Comparison of ENCODE assay signal across 1 cellular context in genomic region chr1:44819594-44820327, GRCh38.
TF ChIP-seq lines count a peak whose summit lies in the region.

No MANE protein-coding gene starts in this region.

TF ChIP-seq in HepG2, 621 proteins besides CTCF, POLR2A, EP300 and RAD21 (continued from another document and continues in another):
- TF ChIP-seq RCOR2 (CRISPR knock-in tag; IDR thresholded peaks at IDR 0.05) (peak; percentile 49; the same call in 1 of the 2 replicates), REPIN1 (CRISPR knock-in tag; IDR thresholded peaks at IDR 0.05; ENCODE audit: borderline replicate concordance, low read depth) (peak; percentile 72; the same call in 1 of the 2 replicates), TGIF2 (CRISPR knock-in tag; IDR thresholded peaks at IDR 0.05) (peak; percentile 20; the same call in 1 of the 2 replicates), ZNF616 (CRISPR knock-in tag; IDR thresholded peaks at IDR 0.05; ENCODE audit: low read depth) (no peak), ZNF589 (CRISPR knock-in tag; conservative IDR thresholded peaks at IDR 0.05) (peak; percentile 81), TIGD3 (CRISPR knock-in tag; IDR thresholded peaks at IDR 0.05; ENCODE audit: borderline replicate concordance) (0 out of 2 replicates have a peak, but pooled peaks have one; percentile 63), ZNF235 (CRISPR knock-in tag; IDR thresholded peaks at IDR 0.05; ENCODE audit: borderline replicate concordance) (peak; percentile 26; the same call in 1 of the 2 replicates), TSC22D2 (CRISPR knock-in tag; IDR thresholded peaks at IDR 0.05; ENCODE audit: borderline replicate concordance) (peak; percentile 56; the same call in 1 of the 2 replicates), ZNF451 (CRISPR knock-in tag; IDR thresholded peaks at IDR 0.05) (0 out of 2 replicates have a peak, but pooled peaks have one; percentile 57), RAD51 (IDR thresholded peaks at IDR 0.05; ENCODE audit: borderline replicate concordance) (no peak), DMTF1 (CRISPR knock-in tag; IDR thresholded peaks at IDR 0.05) (peak; percentile 87; the same call in 1 of the 2 replicates), ZNF850 (CRISPR knock-in tag; conservative IDR thresholded peaks at IDR 0.05) (no peak), ZNF577 (CRISPR knock-in tag; IDR thresholded peaks at IDR 0.05; ENCODE audit: borderline replicate concordance, low read depth) (no peak), SP2 (CRISPR knock-in tag; IDR thresholded peaks at IDR 0.05) (no peak), MYNN (CRISPR knock-in tag; IDR thresholded peaks at IDR 0.05; ENCODE audit: low read depth) (no peak), ZNF780A (CRISPR knock-in tag; IDR thresholded peaks at IDR 0.05) (peak; percentile 60; the same call in 1 of the 2 replicates), TFE3 (CRISPR knock-in tag; IDR thresholded peaks at IDR 0.05) (peak; percentile 15; the same call in 1 of the 2 replicates), ZNF34 (CRISPR knock-in tag; IDR thresholded peaks at IDR 0.05; ENCODE audit: borderline replicate concordance) (peak; percentile 75; the same call in 1 of the 2 replicates), GATAD1 (CRISPR knock-in tag; IDR thresholded peaks at IDR 0.05) (peak; percentile 51; the same call in 1 of the 2 replicates), ZNF256 (CRISPR knock-in tag; conservative IDR thresholded peaks at IDR 0.05) (no peak; the same call in 1 of the 2 replicates), GMEB2 (CRISPR knock-in tag; IDR thresholded peaks at IDR 0.05; ENCODE audit: low read depth) (no peak), KDM2A (CRISPR knock-in tag; IDR thresholded peaks at IDR 0.05; ENCODE audit: borderline replicate concordance, low read depth) (peak; percentile 70), ZBTB49 (CRISPR knock-in tag; IDR thresholded peaks at IDR 0.05; ENCODE audit: borderline replicate concordance) (no peak), ZNF17 (CRISPR knock-in tag; IDR thresholded peaks at IDR 0.05) (0 out of 2 replicates have a peak, but pooled peaks have one; percentile 32), EED (CRISPR knock-in tag; IDR thresholded peaks at IDR 0.05) (no peak), ZNF652 (CRISPR knock-in tag; IDR thresholded peaks at IDR 0.05; ENCODE audit: borderline replicate concordance, low read depth) (0 out of 2 replicates have a peak, but pooled peaks have one; percentile 21), SNAI1 (CRISPR knock-in tag; IDR thresholded peaks at IDR 0.05; ENCODE audit: borderline replicate concordance) (no peak; the same call in 1 of the 2 replicates), SRSF1 (optimal IDR thresholded peaks at IDR 0.05; ENCODE audit: low read depth, low read length) (no peak), FOXM1 (CRISPR knock-in tag; IDR thresholded peaks at IDR 0.05) (no peak), ZHX2 (IDR thresholded peaks at IDR 0.05; ENCODE audit: low read depth) (no peak), ZHX2 (CRISPR knock-in tag; IDR thresholded peaks at IDR 0.05; ENCODE audit: borderline replicate concordance) (no peak), ATF5 (CRISPR knock-in tag; IDR thresholded peaks at IDR 0.05; ENCODE audit: low read depth) (peak; percentile 61; the same call in 1 of the 2 replicates), ATRX (CRISPR knock-in tag; IDR thresholded peaks at IDR 0.05; ENCODE audit: borderline replicate concordance) (no peak; the same call in 1 of the 2 replicates), DBP (CRISPR knock-in tag; IDR thresholded peaks at IDR 0.05; ENCODE audit: not compliant biosample characterization) (no peak), SIX4 (CRISPR knock-in tag; IDR thresholded peaks at IDR 0.05) (0 out of 2 replicates have a peak, but pooled peaks have one; percentile 4), FIP1L1 (IDR thresholded peaks at IDR 0.05; ENCODE audit: borderline replicate concordance, insufficient read depth, low read depth, low read length) (no peak), TEAD2 (CRISPR knock-in tag; IDR thresholded peaks at IDR 0.05) (no peak), HDAC1 (CRISPR knock-in tag; IDR thresholded peaks at IDR 0.05) (no peak), MAFK (conservative IDR thresholded peaks at IDR 0.05 in 1 of 2, IDR thresholded peaks at IDR 0.05 in 1 of 2; ENCODE audit: low read length in 2 of 2) (no peak), ZNF556 (CRISPR knock-in tag; IDR thresholded peaks at IDR 0.05; ENCODE audit: borderline replicate concordance) (peak; percentile 88; the same call in 1 of the 2 replicates), PRMT3 (CRISPR knock-in tag; IDR thresholded peaks at IDR 0.05; ENCODE audit: borderline replicate concordance, low read depth) (peak; percentile 86), PAX8 (CRISPR knock-in tag; IDR thresholded peaks at IDR 0.05; ENCODE audit: borderline replicate concordance) (no peak), UBTF (CRISPR knock-in tag; IDR thresholded peaks at IDR 0.05) (peak; percentile 5; the same call in 1 of the 2 replicates)
